40 cellular contexts compared by ENCODE assay signal in the genomic region with DNA sequence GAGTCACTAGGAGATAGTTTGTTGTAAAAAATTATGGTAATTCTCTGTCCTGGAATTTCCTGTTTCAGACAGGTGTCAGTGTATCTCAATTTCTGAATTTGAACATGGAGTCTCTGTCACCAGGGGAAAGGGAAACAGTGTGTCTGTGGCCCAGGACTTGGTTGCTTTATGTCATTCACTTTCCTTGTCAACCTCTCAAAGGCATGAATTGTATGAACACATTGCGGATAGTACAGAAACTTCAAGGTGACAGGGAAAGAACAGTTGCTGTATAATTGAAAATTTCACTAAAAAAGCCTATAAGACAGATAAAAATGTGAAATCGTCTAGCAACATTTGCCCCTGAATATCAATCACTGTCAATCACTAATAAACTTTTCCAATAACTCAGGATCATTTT.
"Had no signal": no experiment of that assay in that cellular context is flagged by ENCODE, and none has a peak within 500 bp of the region (broad histone marks: within the 10 kb centered on the region; RNA-seq: fewer than 3 reads in every experiment).

No MANE protein-coding gene starts in this region.

- H3K4me3 Mint-ChIP-seq: activated naive CD4-positive, alpha-beta T cell treated with anti-CD3 and anti-CD28 coated beads for 36 hours; activated naive CD4-positive, alpha-beta T cell treated with anti-CD3 and anti-CD28 coated beads, Interleukin-2, amount 10 ng/mL, durations not matched to agents 7 days and 5 days; activated naive CD4-positive, alpha-beta T cell treated with anti-CD3 and anti-CD28 coated beads, Interleukin-2, amount 50 U/mL, for 24 hours; activated naive CD8-positive, alpha-beta T cell; activated naive CD8-positive, alpha-beta T cell treated with anti-CD3 and anti-CD28 coated beads for 36 hours; activated naive CD8-positive, alpha-beta T cell treated with anti-CD3 and anti-CD28 coated beads, Interleukin-2, amount 10 ng/mL, durations not matched to agents 7 days and 5 days; activated naive CD8-positive, alpha-beta T cell treated with anti-CD3 and anti-CD28 coated beads, Interleukin-2, amount 50 U/mL, for 24 hours; activated T-cell treated with anti-CD3 and anti-CD28 coated beads, Interleukin-2, amount 50 U/mL, for 24 hours; activated T-cell treated with anti-CD3 and anti-CD28 coated beads, Interleukin-2, amount 50 U/mL, for 4 hours; activated T-cell treated with anti-CD3 and anti-CD28 coated beads, Interleukin-2, amount 50 U/mL, for 72 hours; activated T-helper 1 cell treated with anti-CD3 and anti-CD28 coated beads, Interleukin-12 subunit alpha, Interleukin-12 subunit beta, Interleukin-2, Interleukin-4 antibody, amounts not matched to agents 30 ng/mL and 10 ng/mL and 1 ng/mL, durations not matched to agents 14 hours and 24 hours and 36 hours; activated T-helper 17 cell treated with anti-CD3 and anti-CD28 coated beads, Interleukin-2, amount 50 U/mL, for 72 hours; brain; central memory CD8-positive, alpha-beta T cell had no signal

- H3K27me3 Mint-ChIP-seq: activated naive CD4-positive, alpha-beta T cell treated with anti-CD3 and anti-CD28 coated beads, Interleukin-2, amount 10 ng/mL, durations not matched to agents 7 days and 5 days; activated naive CD8-positive, alpha-beta T cell treated with anti-CD3 and anti-CD28 coated beads, Interleukin-2, amount 50 U/mL, for 24 hours had no signal

- H3K27me3 ChIP-seq: adrenal gland, ascending aorta, body of pancreas, brain microvascular endothelial cell, breast epithelium, cardiac muscle cell had no signal

- H3K9me3 Mint-ChIP-seq: activated naive CD4-positive, alpha-beta T cell treated with anti-CD3 and anti-CD28 coated beads for 36 hours; activated naive CD4-positive, alpha-beta T cell treated with anti-CD3 and anti-CD28 coated beads, Interleukin-2, amount 10 ng/mL, durations not matched to agents 7 days and 5 days; activated naive CD8-positive, alpha-beta T cell treated with anti-CD3 and anti-CD28 coated beads for 36 hours; activated naive CD8-positive, alpha-beta T cell treated with anti-CD3 and anti-CD28 coated beads, Interleukin-2, amount 50 U/mL, for 24 hours; activated T-cell treated with anti-CD3 and anti-CD28 coated beads, Interleukin-2, amount 50 U/mL, for 24 hours; activated T-cell treated with anti-CD3 and anti-CD28 coated beads, Interleukin-2, amount 50 U/mL, for 72 hours; activated T-helper 2 cell treated with anti-CD3 and anti-CD28 coated beads, Interferon-gamma antibody, Interleukin-2, Interleukin-4, amounts not matched to agents 10 μg/mL and 5 μg/mL and 100 μg/mL, durations not matched to agents 14 hours and 24 hours and 36 hours had no signal

- H3K4me1 ChIP-seq: adrenal gland, body of pancreas, breast epithelium had no signal

- H3K36me3 Mint-ChIP-seq: activated naive CD4-positive, alpha-beta T cell treated with anti-CD3 and anti-CD28 coated beads, Interleukin-2, amount 10 ng/mL, durations not matched to agents 7 days and 5 days; activated naive CD4-positive, alpha-beta T cell treated with anti-CD3 and anti-CD28 coated beads, Interleukin-2, amount 50 U/mL, for 24 hours; activated naive CD4-positive, alpha-beta T cell treated with anti-CD3 and anti-CD28 coated beads, Interleukin-2, amount 50 U/mL, for 72 hours; activated naive CD8-positive, alpha-beta T cell; activated naive CD8-positive, alpha-beta T cell treated with anti-CD3 and anti-CD28 coated beads for 36 hours; activated naive CD8-positive, alpha-beta T cell treated with anti-CD3 and anti-CD28 coated beads, Interleukin-2, amount 10 ng/mL, durations not matched to agents 7 days and 5 days; brain had no signal

- H3K36me3 ChIP-seq: adrenal gland, ascending aorta, brain microvascular endothelial cell, breast epithelium, cardiac muscle cell had no signal

- H3K27ac Mint-ChIP-seq: activated naive CD4-positive, alpha-beta T cell treated with anti-CD3 and anti-CD28 coated beads for 36 hours; activated naive CD4-positive, alpha-beta T cell treated with anti-CD3 and anti-CD28 coated beads, Interleukin-2, amount 10 ng/mL, durations not matched to agents 7 days and 5 days; activated naive CD4-positive, alpha-beta T cell treated with anti-CD3 and anti-CD28 coated beads, Interleukin-2, amount 50 U/mL, for 24 hours; activated naive CD4-positive, alpha-beta T cell treated with anti-CD3 and anti-CD28 coated beads, Interleukin-2, amount 50 U/mL, for 72 hours; activated naive CD8-positive, alpha-beta T cell; activated naive CD8-positive, alpha-beta T cell treated with anti-CD3 and anti-CD28 coated beads for 36 hours; activated naive CD8-positive, alpha-beta T cell treated with anti-CD3 and anti-CD28 coated beads, Interleukin-2, amount 10 ng/mL, durations not matched to agents 7 days and 5 days; activated naive CD8-positive, alpha-beta T cell treated with anti-CD3 and anti-CD28 coated beads, Interleukin-2, amount 50 U/mL, for 24 hours; activated T-cell treated with anti-CD3 and anti-CD28 coated beads, Interleukin-2, amount 50 U/mL, for 24 hours; activated T-cell treated with anti-CD3 and anti-CD28 coated beads, Interleukin-2, amount 50 U/mL, for 72 hours; activated T-helper 1 cell treated with anti-CD3 and anti-CD28 coated beads, Interleukin-12 subunit alpha, Interleukin-12 subunit beta, Interleukin-2, Interleukin-4 antibody, amounts not matched to agents 30 ng/mL and 10 ng/mL and 1 ng/mL, durations not matched to agents 14 hours and 24 hours and 36 hours; activated T-helper 17 cell treated with anti-CD3 and anti-CD28 coated beads, Interleukin-2, amount 50 U/mL, for 72 hours; activated T-helper 2 cell treated with anti-CD3 and anti-CD28 coated beads, Interferon-gamma antibody, Interleukin-2, Interleukin-4, amounts not matched to agents 10 μg/mL and 5 μg/mL and 100 μg/mL, durations not matched to agents 14 hours and 24 hours and 36 hours; brain had no signal

- H3K4me1 Mint-ChIP-seq: activated naive CD4-positive, alpha-beta T cell treated with anti-CD3 and anti-CD28 coated beads, Interleukin-2, amount 10 ng/mL, durations not matched to agents 7 days and 5 days; activated naive CD4-positive, alpha-beta T cell treated with anti-CD3 and anti-CD28 coated beads, Interleukin-2, amount 50 U/mL, for 24 hours; activated naive CD8-positive, alpha-beta T cell treated with anti-CD3 and anti-CD28 coated beads for 36 hours; activated naive CD8-positive, alpha-beta T cell treated with anti-CD3 and anti-CD28 coated beads, Interleukin-2, amount 10 ng/mL, durations not matched to agents 7 days and 5 days; activated naive CD8-positive, alpha-beta T cell treated with anti-CD3 and anti-CD28 coated beads, Interleukin-2, amount 50 U/mL, for 24 hours; activated T-helper 17 cell treated with anti-CD3 and anti-CD28 coated beads, Interleukin-2, amount 50 U/mL, for 72 hours; brain; central memory CD8-positive, alpha-beta T cell had no signal

- DNase-seq: activated effector memory CD4-positive, alpha-beta T cell treated with anti-CD3 and anti-CD28 coated beads, Interleukin-2, amount 50 U/mL, for 16 hours; activated effector memory CD4-positive, alpha-beta T cell treated with Interleukin-2 at 50 U/mL for 16 hours; activated gamma-delta T cell; activated gamma-delta T cell treated with Interleukin-2 at 50 U/mL for 16 hours; activated naive CD4-positive, alpha-beta T cell; activated naive CD4-positive, alpha-beta T cell treated with anti-CD3 and anti-CD28 coated beads for 36 hours; activated naive CD4-positive, alpha-beta T cell treated with anti-CD3 and anti-CD28 coated beads, Interleukin-2, amount 10 ng/mL, durations not matched to agents 7 days and 5 days; activated naive CD4-positive, alpha-beta T cell treated with anti-CD3 and anti-CD28 coated beads, Interleukin-2, amount 50 U/mL, for 16 hours; activated naive CD4-positive, alpha-beta T cell treated with Interleukin-2 at 50 U/mL for 16 hours; activated naive CD8-positive, alpha-beta T cell treated with anti-CD3 and anti-CD28 coated beads for 36 hours; activated naive CD8-positive, alpha-beta T cell treated with anti-CD3 and anti-CD28 coated beads, Interleukin-2, amount 10 ng/mL, durations not matched to agents 7 days and 5 days; activated naive CD8-positive, alpha-beta T cell treated with anti-CD3 and anti-CD28 coated beads, Interleukin-2, amount 50 U/mL, for 24 hours; activated T-cell treated with anti-CD3 and anti-CD28 coated beads for 4 hours; activated T-cell treated with anti-CD3 and anti-CD28 coated beads, Interleukin-2, amount 50 U/mL, for 1 hour; activated T-cell treated with anti-CD3 and anti-CD28 coated beads, Interleukin-2, amount 50 U/mL, for 24 hours; activated T-cell treated with anti-CD3 and anti-CD28 coated beads, Interleukin-2, amount 50 U/mL, for 4 hours; activated T-cell treated with anti-CD3 and anti-CD28 coated beads, Interleukin-2, amount 50 U/mL, for 48 hours; activated T-cell treated with anti-CD3 and anti-CD28 coated beads, Interleukin-2, amount 50 U/mL, for 72 hours; adrenal gland; amniotic stem cell; amygdala; anterior cingulate cortex; aorta; body of pancreas; brain microvascular endothelial cell; central memory CD4-positive, alpha-beta T cell; cerebellar nuclear complex had no signal

- FAIRE-seq: astrocyte, bronchial epithelial cell had no signal

- H3K27ac ChIP-seq: adrenal gland, ascending aorta, body of pancreas, brain microvascular endothelial cell, breast epithelium, cardiac muscle cell had no signal

- H3K9me3 ChIP-seq: adrenal gland, ascending aorta, body of pancreas, breast epithelium had no signal

- H3K4me3 ChIP-seq: adrenal gland, ascending aorta, body of pancreas, breast epithelium, cardiac muscle cell had no signal

- ATAC-seq: activated naive CD4-positive, alpha-beta T cell treated with anti-CD3 and anti-CD28 coated beads, Interleukin-2, amount 50 U/mL, for 72 hours; activated naive CD8-positive, alpha-beta T cell treated with anti-CD3 and anti-CD28 coated beads, Interleukin-2, amount 50 U/mL, for 24 hours; activated T-cell treated with anti-CD3 and anti-CD28 coated beads, Interleukin-2, amount 50 U/mL, for 4 hours; activated T-cell treated with anti-CD3 and anti-CD28 coated beads, Interleukin-2, amount 50 U/mL, for 72 hours; activated T-helper 17 cell treated with anti-CD3 and anti-CD28 coated beads, Interleukin-2, amount 50 U/mL, for 72 hours; body of pancreas had no signal
